In genomic region chr19:48993175-48994034, GRCh38 we compare ENCODE assay signal across 1 cellular context.
TF ChIP-seq lines count a peak whose summit lies in the region.

GYS1 (minus strand) TSS chr19:48993309; CDS start chr19:48993112, 197 bp downstream.
RUVBL2 (plus strand) TSS chr19:48993887; CDS start chr19:48993912, 25 bp downstream.

TF ChIP-seq in K562, 482 proteins besides CTCF, POLR2A, EP300 and RAD21 (continued from another document):
- peak; percentile 89 for TF ChIP-seq FOS (IDR thresholded peaks at IDR 0.05; ENCODE audit: extremely low read depth, insufficient read length)
- TF ChIP-seq KDM5B (IDR thresholded peaks at IDR 0.05; ENCODE audit: insufficient replicate concordance, low read depth, low read length) = peak; percentile 78
- TF ChIP-seq NCOA6 (IDR thresholded peaks at IDR 0.05) = no peak
- no peak; the same call in 1 of the 2 replicates for TF ChIP-seq ARID1B (IDR thresholded peaks at IDR 0.05)
- TF ChIP-seq ZNF655 (CRISPR knock-in tag; IDR thresholded peaks at IDR 0.05) = no peak
- TF ChIP-seq FOXK2 (conservative IDR thresholded peaks at IDR 0.05 in 1 of 2, IDR thresholded peaks at IDR 0.05 in 1 of 2; ENCODE audit: low read depth in 2 of 2) = peak; percentile 79 to 81
- TF ChIP-seq AFF1 (IDR thresholded peaks at IDR 0.05; ENCODE audit: low read depth in 1 of 2, partially characterized antibody in 2 of 2) = peak in 1 of 2 experiments; percentile 23
- peak; percentile 97 for TF ChIP-seq SUPT5H (IDR thresholded peaks at IDR 0.05)
- no peak for TF ChIP-seq SRF (CRISPR knock-in tag; IDR thresholded peaks at IDR 0.05)
- TF ChIP-seq TAF1 (IDR thresholded peaks at IDR 0.05; ENCODE audit: control insufficient read depth, extremely low read depth, insufficient read depth, low read length, severe bottlenecking) = peak; percentile 95
- peak; percentile 97 for TF ChIP-seq POLR2AphosphoS5 (IDR thresholded peaks at IDR 0.05; ENCODE audit: control insufficient read depth, insufficient read depth, low read depth, low read length)
- no peak for TF ChIP-seq MEF2D (tag; conservative IDR thresholded peaks at IDR 0.05; ENCODE audit: low read depth)
- TF ChIP-seq HLTF (IDR thresholded peaks at IDR 0.05) = no peak
- peak; percentile 92 for TF ChIP-seq NFYB (IDR thresholded peaks at IDR 0.05; ENCODE audit: extremely low read depth, insufficient read length)
- TF ChIP-seq NR2C1 (IDR thresholded peaks at IDR 0.05) = no peak; the same call in 1 of the 2 replicates
- peak; percentile 72 for TF ChIP-seq NR2C1 (tag; IDR thresholded peaks at IDR 0.05)
- no peak for TF ChIP-seq KLF1 (tag; IDR thresholded peaks at IDR 0.05)
- TF ChIP-seq U2AF2 (optimal IDR thresholded peaks at IDR 0.05; ENCODE audit: low read depth, low read length) = no peak
- no peak for TF ChIP-seq ZNF431 (CRISPR knock-in tag; IDR thresholded peaks at IDR 0.05)
- TF ChIP-seq TCFL5 (CRISPR knock-in tag; conservative IDR thresholded peaks at IDR 0.05) = no peak
- TF ChIP-seq HNRNPLL (IDR thresholded peaks at IDR 0.05; ENCODE audit: low read depth, low read length, poor library complexity, severe bottlenecking) = peak; percentile 57
- TF ChIP-seq HNRNPH1 (optimal IDR thresholded peaks at IDR 0.05; ENCODE audit: low read depth, low read length) = no peak
- TF ChIP-seq ZNF586 (CRISPR knock-in tag; conservative IDR thresholded peaks at IDR 0.05) = no peak
- TF ChIP-seq EWSR1 (IDR thresholded peaks at IDR 0.05; ENCODE audit: borderline replicate concordance, low read depth, partially characterized antibody) = no peak
- TF ChIP-seq MGA (IDR thresholded peaks at IDR 0.05) = no peak
- TF ChIP-seq ESRRB (CRISPR knock-in tag; IDR thresholded peaks at IDR 0.05; ENCODE audit: borderline replicate concordance) = no peak
- peak in 1 of 2 experiments; percentile 40; a peak in 2 of 4 replicates for TF ChIP-seq KDM4B (IDR thresholded peaks at IDR 0.05; ENCODE audit: borderline replicate concordance in 2 of 2, low read depth in 1 of 2)
- peak in 1 of 2 experiments; percentile 78; a peak in 2 of 4 replicates for TF ChIP-seq ARNT (IDR thresholded peaks at IDR 0.05)
- TF ChIP-seq DLX4 (CRISPR knock-in tag; IDR thresholded peaks at IDR 0.05) = no peak
- no peak for TF ChIP-seq SMAD1 (IDR thresholded peaks at IDR 0.05; ENCODE audit: low read depth, low read length, partially characterized antibody)
- TF ChIP-seq GATAD2B (IDR thresholded peaks at IDR 0.05; ENCODE audit: borderline replicate concordance) = no peak
- TF ChIP-seq HOMEZ (CRISPR knock-in tag; IDR thresholded peaks at IDR 0.05) = no peak
- TF ChIP-seq SAP30 (IDR thresholded peaks at IDR 0.05; ENCODE audit: borderline replicate concordance, insufficient read depth, low read depth, low read length, poor library complexity, severe bottlenecking) = no peak
- no peak for TF ChIP-seq ZNF609 (CRISPR knock-in tag; IDR thresholded peaks at IDR 0.05; ENCODE audit: borderline replicate concordance)
- peak; percentile 86 for TF ChIP-seq HMGN3 (IDR thresholded peaks at IDR 0.05; ENCODE audit: borderline replicate concordance, extremely low read depth, insufficient read length, low read depth, low read length)
